1 cellular context compared by ENCODE assay signal in the genomic region with DNA sequence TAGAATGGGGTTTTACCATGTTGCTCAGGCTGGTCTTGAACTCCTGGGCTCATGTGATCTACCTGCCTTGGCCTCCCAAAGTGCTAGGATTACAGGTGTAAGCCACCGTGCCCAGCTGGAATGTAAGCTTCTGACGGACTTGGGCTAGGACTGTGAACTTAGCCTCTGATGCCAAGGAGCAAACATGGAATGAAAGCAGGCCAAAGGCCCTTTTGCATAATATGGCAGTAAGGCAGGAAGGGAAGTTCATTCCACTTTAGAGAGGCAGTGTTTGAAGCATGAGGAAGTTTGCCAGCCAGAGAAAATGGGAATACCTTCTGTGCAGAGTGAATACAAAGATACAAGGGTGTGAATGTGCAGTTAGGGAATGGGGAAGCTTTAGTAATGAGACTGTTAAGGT.
TF ChIP-seq lines count a peak whose summit lies in the region.

No MANE protein-coding gene starts in this region.

TF ChIP-seq in HepG2, 621 proteins besides CTCF, POLR2A, EP300 and RAD21 (continues in another document):
- TF ChIP-seq FOXM1 (CRISPR knock-in tag; IDR thresholded peaks at IDR 0.05) (no peak), DNMT3B (CRISPR knock-in tag; conservative IDR thresholded peaks at IDR 0.05) (no peak), SPEN (CRISPR knock-in tag; IDR thresholded peaks at IDR 0.05; ENCODE audit: low read depth) (peak; percentile 47; the same call in 1 of the 2 replicates), ZNF652 (CRISPR knock-in tag; IDR thresholded peaks at IDR 0.05; ENCODE audit: borderline replicate concordance, low read depth) (no peak), HOXA9 (CRISPR knock-in tag; IDR thresholded peaks at IDR 0.05; ENCODE audit: borderline replicate concordance) (no peak), ZBTB42 (CRISPR knock-in tag; IDR thresholded peaks at IDR 0.05) (no peak), HNRNPH1 (optimal IDR thresholded peaks at IDR 0.05; ENCODE audit: low read depth, low read length) (no peak), RXRB (CRISPR knock-in tag; IDR thresholded peaks at IDR 0.05; ENCODE audit: borderline replicate concordance) (peak; percentile 69; the same call in 1 of the 2 replicates), PAX8 (CRISPR knock-in tag; IDR thresholded peaks at IDR 0.05; ENCODE audit: borderline replicate concordance) (no peak), ZFX (CRISPR knock-in tag; IDR thresholded peaks at IDR 0.05; ENCODE audit: low read depth) (0 out of 2 replicates have a peak, but pooled peaks have one; percentile 21), HNF4A (CRISPR knock-in tag; IDR thresholded peaks at IDR 0.05) (peak; percentile 82), ZNF232 (CRISPR knock-in tag; IDR thresholded peaks at IDR 0.05; ENCODE audit: borderline replicate concordance) (no peak), KDM1A (CRISPR knock-in tag; IDR thresholded peaks at IDR 0.05) (0 out of 2 replicates have a peak, but pooled peaks have one; percentile 56), ZNF225 (CRISPR knock-in tag; IDR thresholded peaks at IDR 0.05) (no peak), ETV5 (CRISPR knock-in tag; IDR thresholded peaks at IDR 0.05; ENCODE audit: borderline replicate concordance) (peak; percentile 48; the same call in 1 of the 2 replicates), ZNF282 (IDR thresholded peaks at IDR 0.05; ENCODE audit: partially characterized antibody) (no peak), RCOR2 (CRISPR knock-in tag; IDR thresholded peaks at IDR 0.05) (0 out of 2 replicates have a peak, but pooled peaks have one; percentile 18), SALL1 (CRISPR knock-in tag; IDR thresholded peaks at IDR 0.05) (peak; percentile 29; the same call in 1 of the 2 replicates), TCF7 (IDR thresholded peaks at IDR 0.05; ENCODE audit: low read depth) (peak; percentile 15; the same call in 1 of the 2 replicates), KMT2A (CRISPR knock-in tag; IDR thresholded peaks at IDR 0.05) (no peak), PPARG (CRISPR knock-in tag; conservative IDR thresholded peaks at IDR 0.05) (peak; percentile 81), ZNF460 (CRISPR knock-in tag; IDR thresholded peaks at IDR 0.05; ENCODE audit: borderline replicate concordance) (peak; percentile 95), CEBPG (CRISPR knock-in tag; IDR thresholded peaks at IDR 0.05) (peak; percentile 53), RAD51 (IDR thresholded peaks at IDR 0.05; ENCODE audit: borderline replicate concordance) (no peak), FOXP1 (IDR thresholded peaks at IDR 0.05) (no peak), FOXP1 (CRISPR knock-in tag; IDR thresholded peaks at IDR 0.05) (0 out of 2 replicates have a peak, but pooled peaks have one; percentile 6), HDAC2 (CRISPR knock-in tag; IDR thresholded peaks at IDR 0.05) (peak; percentile 37; the same call in 1 of the 2 replicates), CCDC6 (CRISPR knock-in tag; IDR thresholded peaks at IDR 0.05) (no peak), ZSCAN22 (CRISPR knock-in tag; IDR thresholded peaks at IDR 0.05) (no peak)
- TF ChIP-seq, protein P1, sequence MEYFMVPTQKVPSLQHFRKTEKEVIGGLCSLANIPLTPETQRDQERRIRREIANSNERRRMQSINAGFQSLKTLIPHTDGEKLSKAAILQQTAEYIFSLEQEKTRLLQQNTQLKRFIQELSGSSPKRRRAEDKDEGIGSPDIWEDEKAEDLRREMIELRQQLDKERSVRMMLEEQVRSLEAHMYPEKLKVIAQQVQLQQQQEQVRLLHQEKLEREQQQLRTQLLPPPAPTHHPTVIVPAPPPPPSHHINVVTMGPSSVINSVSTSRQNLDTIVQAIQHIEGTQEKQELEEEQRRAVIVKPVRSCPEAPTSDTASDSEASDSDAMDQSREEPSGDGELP (IDR thresholded peaks at IDR 0.05; ENCODE audit: borderline replicate concordance, low read depth) = no peak
- TF ChIP-seq, protein P2, sequence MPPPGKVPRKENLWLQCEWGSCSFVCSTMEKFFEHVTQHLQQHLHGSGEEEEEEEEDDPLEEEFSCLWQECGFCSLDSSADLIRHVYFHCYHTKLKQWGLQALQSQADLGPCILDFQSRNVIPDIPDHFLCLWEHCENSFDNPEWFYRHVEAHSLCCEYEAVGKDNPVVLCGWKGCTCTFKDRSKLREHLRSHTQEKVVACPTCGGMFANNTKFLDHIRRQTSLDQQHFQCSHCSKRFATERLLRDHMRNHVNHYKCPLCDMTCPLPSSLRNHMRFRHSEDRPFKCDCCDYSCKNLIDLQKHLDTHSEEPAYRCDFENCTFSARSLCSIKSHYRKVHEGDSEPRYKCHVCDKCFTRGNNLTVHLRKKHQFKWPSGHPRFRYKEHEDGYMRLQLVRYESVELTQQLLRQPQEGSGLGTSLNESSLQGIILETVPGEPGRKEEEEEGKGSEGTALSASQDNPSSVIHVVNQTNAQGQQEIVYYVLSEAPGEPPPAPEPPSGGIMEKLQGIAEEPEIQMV (CRISPR knock-in tag; IDR thresholded peaks at IDR 0.05; ENCODE audit: low read depth) = no peak
- TF ChIP-seq, protein P3, sequence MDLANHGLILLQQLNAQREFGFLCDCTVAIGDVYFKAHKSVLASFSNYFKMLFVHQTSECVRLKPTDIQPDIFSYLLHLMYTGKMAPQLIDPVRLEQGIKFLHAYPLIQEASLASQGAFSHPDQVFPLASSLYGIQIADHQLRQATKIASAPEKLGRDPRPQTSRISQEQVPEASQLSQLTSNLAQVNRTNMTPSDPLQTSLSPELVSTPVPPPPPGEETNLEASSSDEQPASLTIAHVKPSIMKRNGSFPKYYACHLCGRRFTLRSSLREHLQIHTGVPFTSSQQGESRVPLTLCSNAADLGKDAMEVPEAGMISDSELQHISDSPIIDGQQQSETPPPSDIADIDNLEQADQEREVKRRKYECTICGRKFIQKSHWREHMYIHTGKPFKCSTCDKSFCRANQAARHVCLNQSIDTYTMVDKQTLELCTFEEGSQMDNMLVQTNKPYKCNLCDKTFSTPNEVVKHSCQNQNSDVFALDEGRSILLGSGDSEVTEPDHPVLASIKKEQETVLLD (CRISPR knock-in tag; IDR thresholded peaks at IDR 0.05; ENCODE audit: low read depth) = no peak
- TF ChIP-seq, protein P4, sequence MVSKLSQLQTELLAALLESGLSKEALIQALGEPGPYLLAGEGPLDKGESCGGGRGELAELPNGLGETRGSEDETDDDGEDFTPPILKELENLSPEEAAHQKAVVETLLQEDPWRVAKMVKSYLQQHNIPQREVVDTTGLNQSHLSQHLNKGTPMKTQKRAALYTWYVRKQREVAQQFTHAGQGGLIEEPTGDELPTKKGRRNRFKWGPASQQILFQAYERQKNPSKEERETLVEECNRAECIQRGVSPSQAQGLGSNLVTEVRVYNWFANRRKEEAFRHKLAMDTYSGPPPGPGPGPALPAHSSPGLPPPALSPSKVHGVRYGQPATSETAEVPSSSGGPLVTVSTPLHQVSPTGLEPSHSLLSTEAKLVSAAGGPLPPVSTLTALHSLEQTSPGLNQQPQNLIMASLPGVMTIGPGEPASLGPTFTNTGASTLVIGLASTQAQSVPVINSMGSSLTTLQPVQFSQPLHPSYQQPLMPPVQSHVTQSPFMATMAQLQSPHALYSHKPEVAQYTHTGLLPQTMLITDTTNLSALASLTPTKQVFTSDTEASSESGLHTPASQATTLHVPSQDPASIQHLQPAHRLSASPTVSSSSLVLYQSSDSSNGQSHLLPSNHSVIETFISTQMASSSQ (IDR thresholded peaks at IDR 0.05; ENCODE audit: low read depth) = no peak
- TF ChIP-seq, protein P4 (CRISPR knock-in tag; IDR thresholded peaks at IDR 0.05; ENCODE audit: borderline replicate concordance) = no peak
- TF ChIP-seq, protein P5, sequence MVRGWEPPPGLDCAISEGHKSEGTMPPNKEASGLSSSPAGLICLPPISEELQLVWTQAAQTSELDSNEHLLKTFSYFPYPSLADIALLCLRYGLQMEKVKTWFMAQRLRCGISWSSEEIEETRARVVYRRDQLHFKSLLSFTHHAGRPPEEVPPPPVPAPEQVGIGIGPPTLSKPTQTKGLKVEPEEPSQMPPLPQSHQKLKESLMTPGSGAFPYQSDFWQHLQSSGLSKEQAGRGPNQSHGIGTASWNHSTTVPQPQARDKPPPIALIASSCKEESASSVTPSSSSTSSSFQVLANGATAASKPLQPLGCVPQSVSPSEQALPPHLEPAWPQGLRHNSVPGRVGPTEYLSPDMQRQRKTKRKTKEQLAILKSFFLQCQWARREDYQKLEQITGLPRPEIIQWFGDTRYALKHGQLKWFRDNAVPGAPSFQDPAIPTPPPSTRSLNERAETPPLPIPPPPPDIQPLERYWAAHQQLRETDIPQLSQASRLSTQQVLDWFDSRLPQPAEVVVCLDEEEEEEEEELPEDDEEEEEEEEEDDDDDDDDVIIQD (CRISPR knock-in tag; IDR thresholded peaks at IDR 0.05; ENCODE audit: low read depth) = 0 out of 2 replicates have a peak, but pooled peaks have one; percentile 45
- TF ChIP-seq, protein P6, sequence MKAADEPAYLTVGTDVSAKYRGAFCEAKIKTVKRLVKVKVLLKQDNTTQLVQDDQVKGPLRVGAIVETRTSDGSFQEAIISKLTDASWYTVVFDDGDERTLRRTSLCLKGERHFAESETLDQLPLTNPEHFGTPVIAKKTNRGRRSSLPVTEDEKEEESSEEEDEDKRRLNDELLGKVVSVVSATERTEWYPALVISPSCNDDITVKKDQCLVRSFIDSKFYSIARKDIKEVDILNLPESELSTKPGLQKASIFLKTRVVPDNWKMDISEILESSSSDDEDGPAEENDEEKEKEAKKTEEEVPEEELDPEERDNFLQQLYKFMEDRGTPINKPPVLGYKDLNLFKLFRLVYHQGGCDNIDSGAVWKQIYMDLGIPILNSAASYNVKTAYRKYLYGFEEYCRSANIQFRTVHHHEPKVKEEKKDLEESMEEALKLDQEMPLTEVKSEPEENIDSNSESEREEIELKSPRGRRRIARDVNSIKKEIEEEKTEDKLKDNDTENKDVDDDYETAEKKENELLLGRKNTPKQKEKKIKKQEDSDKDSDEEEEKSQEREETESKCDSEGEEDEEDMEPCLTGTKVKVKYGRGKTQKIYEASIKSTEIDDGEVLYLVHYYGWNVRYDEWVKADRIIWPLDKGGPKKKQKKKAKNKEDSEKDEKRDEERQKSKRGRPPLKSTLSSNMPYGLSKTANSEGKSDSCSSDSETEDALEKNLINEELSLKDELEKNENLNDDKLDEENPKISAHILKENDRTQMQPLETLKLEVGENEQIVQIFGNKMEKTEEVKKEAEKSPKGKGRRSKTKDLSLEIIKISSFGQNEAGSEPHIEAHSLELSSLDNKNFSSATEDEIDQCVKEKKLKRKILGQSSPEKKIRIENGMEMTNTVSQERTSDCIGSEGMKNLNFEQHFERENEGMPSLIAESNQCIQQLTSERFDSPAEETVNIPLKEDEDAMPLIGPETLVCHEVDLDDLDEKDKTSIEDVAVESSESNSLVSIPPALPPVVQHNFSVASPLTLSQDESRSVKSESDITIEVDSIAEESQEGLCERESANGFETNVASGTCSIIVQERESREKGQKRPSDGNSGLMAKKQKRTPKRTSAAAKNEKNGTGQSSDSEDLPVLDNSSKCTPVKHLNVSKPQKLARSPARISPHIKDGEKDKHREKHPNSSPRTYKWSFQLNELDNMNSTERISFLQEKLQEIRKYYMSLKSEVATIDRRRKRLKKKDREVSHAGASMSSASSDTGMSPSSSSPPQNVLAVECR (CRISPR knock-in tag; IDR thresholded peaks at IDR 0.05; ENCODE audit: borderline replicate concordance) = no peak
- TF ChIP-seq, protein P7, sequence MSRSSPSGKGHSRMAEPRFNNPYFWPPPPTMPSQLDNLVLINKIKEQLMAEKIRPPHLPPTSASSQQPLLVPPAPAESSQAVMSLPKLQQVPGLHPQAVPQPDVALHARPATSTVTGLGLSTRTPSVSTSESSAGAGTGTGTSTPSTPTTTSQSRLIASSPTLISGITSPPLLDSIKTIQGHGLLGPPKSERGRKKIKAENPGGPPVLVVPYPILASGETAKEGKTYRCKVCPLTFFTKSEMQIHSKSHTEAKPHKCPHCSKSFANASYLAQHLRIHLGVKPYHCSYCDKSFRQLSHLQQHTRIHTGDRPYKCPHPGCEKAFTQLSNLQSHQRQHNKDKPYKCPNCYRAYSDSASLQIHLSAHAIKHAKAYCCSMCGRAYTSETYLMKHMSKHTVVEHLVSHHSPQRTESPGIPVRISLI (CRISPR knock-in tag; IDR thresholded peaks at IDR 0.05; ENCODE audit: borderline replicate concordance) = no peak
- TF ChIP-seq, protein P8, sequence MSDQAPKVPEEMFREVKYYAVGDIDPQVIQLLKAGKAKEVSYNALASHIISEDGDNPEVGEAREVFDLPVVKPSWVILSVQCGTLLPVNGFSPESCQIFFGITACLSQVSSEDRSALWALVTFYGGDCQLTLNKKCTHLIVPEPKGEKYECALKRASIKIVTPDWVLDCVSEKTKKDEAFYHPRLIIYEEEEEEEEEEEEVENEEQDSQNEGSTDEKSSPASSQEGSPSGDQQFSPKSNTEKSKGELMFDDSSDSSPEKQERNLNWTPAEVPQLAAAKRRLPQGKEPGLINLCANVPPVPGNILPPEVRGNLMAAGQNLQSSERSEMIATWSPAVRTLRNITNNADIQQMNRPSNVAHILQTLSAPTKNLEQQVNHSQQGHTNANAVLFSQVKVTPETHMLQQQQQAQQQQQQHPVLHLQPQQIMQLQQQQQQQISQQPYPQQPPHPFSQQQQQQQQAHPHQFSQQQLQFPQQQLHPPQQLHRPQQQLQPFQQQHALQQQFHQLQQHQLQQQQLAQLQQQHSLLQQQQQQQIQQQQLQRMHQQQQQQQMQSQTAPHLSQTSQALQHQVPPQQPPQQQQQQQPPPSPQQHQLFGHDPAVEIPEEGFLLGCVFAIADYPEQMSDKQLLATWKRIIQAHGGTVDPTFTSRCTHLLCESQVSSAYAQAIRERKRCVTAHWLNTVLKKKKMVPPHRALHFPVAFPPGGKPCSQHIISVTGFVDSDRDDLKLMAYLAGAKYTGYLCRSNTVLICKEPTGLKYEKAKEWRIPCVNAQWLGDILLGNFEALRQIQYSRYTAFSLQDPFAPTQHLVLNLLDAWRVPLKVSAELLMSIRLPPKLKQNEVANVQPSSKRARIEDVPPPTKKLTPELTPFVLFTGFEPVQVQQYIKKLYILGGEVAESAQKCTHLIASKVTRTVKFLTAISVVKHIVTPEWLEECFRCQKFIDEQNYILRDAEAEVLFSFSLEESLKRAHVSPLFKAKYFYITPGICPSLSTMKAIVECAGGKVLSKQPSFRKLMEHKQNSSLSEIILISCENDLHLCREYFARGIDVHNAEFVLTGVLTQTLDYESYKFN (CRISPR knock-in tag; conservative IDR thresholded peaks at IDR 0.05) = 0 out of 2 replicates have a peak, but pooled peaks have one; percentile 37
- TF ChIP-seq, protein P9, sequence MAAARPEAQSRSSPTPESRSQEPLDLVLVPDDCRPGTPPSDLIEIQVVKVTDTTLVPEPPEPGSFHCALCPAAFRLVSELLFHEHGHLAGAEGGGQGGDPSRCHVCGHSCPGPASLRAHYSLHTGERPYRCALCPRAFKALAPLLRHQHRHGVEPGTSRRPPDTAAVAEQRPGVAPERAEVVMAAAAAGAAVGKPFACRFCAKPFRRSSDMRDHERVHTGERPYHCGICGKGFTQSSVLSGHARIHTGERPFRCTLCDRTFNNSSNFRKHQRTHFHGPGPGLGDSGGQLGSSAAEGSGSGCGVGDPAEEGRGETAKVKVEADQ (CRISPR knock-in tag; IDR thresholded peaks at IDR 0.05; ENCODE audit: borderline replicate concordance) = no peak
